ENCODE assay signal across 8 cellular contexts in the genomic region with DNA sequence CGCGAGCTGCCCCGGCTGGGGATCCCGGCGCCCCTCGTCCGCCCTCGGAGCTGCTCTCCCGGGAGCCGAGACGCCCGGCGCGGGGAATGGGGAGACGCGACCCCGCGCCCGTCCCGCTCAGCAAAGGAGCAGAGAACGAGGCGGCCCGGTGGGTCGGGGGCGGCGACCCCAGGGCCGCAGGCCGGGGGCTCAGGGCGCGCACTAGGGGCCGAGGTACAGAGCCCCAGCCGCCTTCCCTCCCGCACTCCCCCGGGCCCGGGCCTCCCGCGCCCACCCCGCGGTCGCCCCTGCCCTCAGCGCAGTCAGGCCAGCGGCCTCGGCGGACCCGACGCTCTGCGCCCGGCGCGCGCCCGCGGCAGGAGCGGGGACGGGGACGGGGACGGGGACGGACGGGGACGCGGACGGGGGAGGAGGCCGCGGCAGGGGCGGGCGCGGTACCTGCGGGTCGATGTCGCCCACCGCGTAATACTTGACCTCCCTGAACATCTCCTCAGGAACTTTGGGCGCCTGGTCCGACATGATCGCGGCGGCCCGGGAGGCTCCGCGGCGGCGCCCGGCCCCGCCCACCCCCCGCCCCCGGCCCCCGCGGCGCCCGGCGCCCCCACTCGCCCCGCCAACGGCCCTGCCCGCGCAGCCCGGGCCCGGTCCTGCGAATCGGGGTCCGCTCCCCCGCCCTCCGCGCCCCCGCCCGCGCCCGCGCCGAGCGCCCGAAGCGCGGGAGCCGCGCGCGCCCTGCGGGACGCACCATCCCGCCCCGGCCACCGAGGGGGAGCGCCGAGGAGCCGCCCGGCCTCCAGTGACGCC.
A peak's percentile ranks its signal among the peaks of the same experiment; 100 is the strongest.
DNase-seq lines count a peak whose midpoint lies in the region; ATAC-seq and TF ChIP-seq lines count a peak whose summit lies in the region.

Gene PAXIP1 (minus strand): TSS at position 714 of the 804 bp plus-strand sequence. CDS start 195 bp downstream, at position 519.

- H3K27me3 ChIP-seq in muscle layer of duodenum (ENCODE audit: low read depth, low read length): no peaks in the 10 kb centered on the region

- no peaks in the 10 kb centered on the region for H3K27me3 Mint-ChIP-seq in stimulated activated naive CD8-positive, alpha-beta T cell treated with anti-CD3 and anti-CD28 coated beads, Interleukin-15, amount 100 ng/mL, for 72 hours

- H3K36me3 ChIP-seq in muscle layer of duodenum (ENCODE audit: control insufficient read depth in 1 of 2, insufficient read depth in 2 of 2, low read length in 2 of 2): peaks cover 3 to 6% of the 10 kb centered on the region in 2 donors

- ATAC-seq in HG02840 (IDR thresholded peaks at IDR 0.05; ENCODE audit: low FRiP score, unreplicated experiment): peak; percentile 60
- peak; percentile 79 for ATAC-seq in stimulated activated naive CD8-positive, alpha-beta T cell treated with anti-CD3 and anti-CD28 coated beads, Interleukin-15, amount 100 ng/mL, for 72 hours

- H3K4me3 ChIP-seq in epithelial cell of esophagus (ENCODE audit: low read length): peak within 1 kb of the TSS; percentile 74
- peak within 1 kb of the TSS; percentile 95 to 96 for H3K4me3 ChIP-seq in muscle layer of duodenum (ENCODE audit: low read depth in 1 of 2, low read length in 2 of 2)

- TF ChIP-seq CTCF in epithelial cell of esophagus (IDR thresholded peaks at IDR 0.05; ENCODE audit: insufficient read depth, low read depth, low read length, missing control alignments): no peak

- H3K27ac Mint-ChIP-seq in stimulated activated naive CD8-positive, alpha-beta T cell treated with anti-CD3 and anti-CD28 coated beads, Interleukin-15, amount 100 ng/mL, for 72 hours: peak within 1 kb of the TSS; percentile 92 to 98

- DNase-seq in ACHN (peak; percentile 75), NCI-H1930 (lab: John Stamatoyannopoulos, UW) (peak; percentile 45 to 84), epithelial cell of esophagus (ENCODE audit: low read depth) (peak; percentile 45)
- DNase-seq in activated CD8-positive, alpha-beta memory T cell treated with anti-CD3 and anti-CD28 coated beads for 24 hours: peak; percentile 78
- DNase-seq in stimulated activated naive CD8-positive, alpha-beta T cell treated with anti-CD3 and anti-CD28 coated beads, Interleukin-15, amount 100 ng/mL, for 72 hours: peak; percentile 44 to 48

- peak within 1 kb of the TSS; percentile 89 for H3K4me3 Mint-ChIP-seq in stimulated activated naive CD8-positive, alpha-beta T cell treated with anti-CD3 and anti-CD28 coated beads, Interleukin-15, amount 100 ng/mL, for 72 hours

- H3K27ac ChIP-seq in muscle layer of duodenum (ENCODE audit: low read length): peak within 1 kb of the TSS; percentile 56

- in situ Hi-C loops in ACHN (cut with HindIII; ENCODE audit: low pct_ligation_motif_present, low pct_unique_long_range_greater_than_20kb, low sequenced_read_pairs): no loop called here

- no peaks in the 10 kb centered on the region for H3K9me3 ChIP-seq in muscle layer of duodenum (ENCODE audit: control insufficient read depth in 1 of 2, low read length in 2 of 2)

- peaks cover 9% of the 10 kb centered on the region for H3K4me1 Mint-ChIP-seq in stimulated activated naive CD8-positive, alpha-beta T cell treated with anti-CD3 and anti-CD28 coated beads, Interleukin-15, amount 100 ng/mL, for 72 hours

- no peaks in the 10 kb centered on the region for H3K9me3 Mint-ChIP-seq in stimulated activated naive CD8-positive, alpha-beta T cell treated with anti-CD3 and anti-CD28 coated beads, Interleukin-15, amount 100 ng/mL, for 72 hours

- peak; percentile 46 for TF ChIP-seq POLR2A in GM15510 (IDR thresholded peaks at IDR 0.05; ENCODE audit: borderline replicate concordance, extremely low read depth, insufficient read length)

- peaks cover 0 to 6% of the 10 kb centered on the region in 2 donors for H3K4me1 ChIP-seq in muscle layer of duodenum (ENCODE audit: control insufficient read depth in 1 of 2, insufficient read depth in 2 of 2, low read length in 2 of 2)

Comparison
In these comparisons a context has a peak if more than half of its experiments do, and no peak if none do; other contexts are left out.
1. Peak in every context shown above with its lines: DNase-seq, ATAC-seq, H3K4me3 ChIP-seq and H3K27ac ChIP-seq.